ENCODE assay signal across 1 cellular context in genomic region chr22:23219317-23219716, GRCh38.
TF ChIP-seq lines count a peak whose summit lies in the region.

No MANE protein-coding gene starts in this region.

TF ChIP-seq in IMR-90, 13 proteins besides CTCF, POLR2A, EP300 and RAD21 (continued from another document):
- TF ChIP-seq CHD1 (IDR thresholded peaks at IDR 0.05; ENCODE audit: low read depth, low read length) = no peak
- TF ChIP-seq USF2 (IDR thresholded peaks at IDR 0.05; ENCODE audit: low read depth, low read length) = no peak
- TF ChIP-seq FOS (IDR thresholded peaks at IDR 0.05; ENCODE audit: low read depth, low read length) = no peak
